ENCODE assay signal across 11 cellular contexts in genomic region chr1:223825767-223826461, GRCh38. TPM values are rescaled to one million over a fixed set of nuclear protein-coding genes. Genes with fewer than 3 reads are reported as not detected.
A peak's percentile ranks its signal among the peaks of the same experiment; 100 is the strongest.
DNase-seq lines count a peak whose midpoint lies in the region; ATAC-seq and TF ChIP-seq lines count a peak whose summit lies in the region.
"Had no signal": no experiment of that assay in that cellular context is flagged by ENCODE, and none has a peak within 500 bp of the region (broad histone marks: within the 10 kb centered on the region; RNA-seq: fewer than 3 reads in every experiment).

No MANE protein-coding gene starts in this region.

- no peak overlapping the region for H3K4me3 Mint-ChIP-seq in activated naive CD8-positive, alpha-beta T cell
- no peak overlapping the region for H3K4me3 Mint-ChIP-seq in activated naive CD8-positive, alpha-beta T cell treated with anti-CD3 and anti-CD28 coated beads, Interleukin-2, amount 50 U/mL, for 24 hours

- H3K4me1 ChIP-seq in heart left ventricle (peaks cover 0 to 57% (median 22%) of the 10 kb centered on the region in 12 donors), thyroid gland (peaks cover 8 to 33% of the 10 kb centered on the region in 2 donors)

- H3K27me3 Mint-ChIP-seq in activated naive CD8-positive, alpha-beta T cell: no peaks in the 10 kb centered on the region
- H3K27me3 Mint-ChIP-seq in activated naive CD8-positive, alpha-beta T cell treated with anti-CD3 and anti-CD28 coated beads, Interleukin-2, amount 50 U/mL, for 24 hours: no peaks in the 10 kb centered on the region

- H3K4me1 Mint-ChIP-seq in activated naive CD8-positive, alpha-beta T cell (ENCODE audit: low read depth): peaks cover 69% of the 10 kb centered on the region
- peaks cover 70% of the 10 kb centered on the region for H3K4me1 Mint-ChIP-seq in activated naive CD8-positive, alpha-beta T cell treated with anti-CD3 and anti-CD28 coated beads, Interleukin-2, amount 50 U/mL, for 24 hours

- H3K4me3 ChIP-seq in heart left ventricle: no peak overlapping the region
- H3K4me3 ChIP-seq in thyroid gland (replicated peaks in 1 of 3): no peak overlapping the region

- no peak for DNase-seq in activated naive CD8-positive, alpha-beta T cell treated with anti-CD3 and anti-CD28 coated beads, Interleukin-2, amount 50 U/mL, for 24 hours
- DNase-seq in SIG-M5 (lab: John Stamatoyannopoulos, UW) (peak; percentile 91), heart left ventricle (no peak), thyroid gland (peak; percentile 19 to 24), C1 segment of cervical spinal cord (lab: John Stamatoyannopoulos, UW) (no peak)
- no peak for DNase-seq in effector CD8-positive, alpha-beta T cell (lab: John Stamatoyannopoulos, UW)
- DNase-seq: activated effector memory CD4-positive, alpha-beta T cell treated with Interleukin-2 at 50 U/mL for 16 hours; NCI-H345 had no signal

- intact Hi-C loops in heart left ventricle (cut with DNase I): no loop called here
- intact Hi-C loops in thyroid gland (cut with DNase I): no loop called here

- H3K36me3 ChIP-seq in heart left ventricle (peaks cover 0 to 6% (median 0%) of the 10 kb centered on the region in 9 donors), thyroid gland (no peaks in the 10 kb centered on the region)

- no peak for ATAC-seq in activated naive CD8-positive, alpha-beta T cell treated with anti-CD3 and anti-CD28 coated beads, Interleukin-2, amount 50 U/mL, for 24 hours
- peak in 3 of 4 donors; percentile 26 to 61 (median 28) for ATAC-seq in heart left ventricle
- no peak for ATAC-seq in GM21367 (IDR thresholded peaks at IDR 0.05; ENCODE audit: unreplicated experiment)

- H3K36me3 Mint-ChIP-seq in activated naive CD8-positive, alpha-beta T cell: peaks cover 12% of the 10 kb centered on the region
- H3K36me3 Mint-ChIP-seq in activated naive CD8-positive, alpha-beta T cell treated with anti-CD3 and anti-CD28 coated beads, Interleukin-2, amount 50 U/mL, for 24 hours (ENCODE audit: low read depth): peaks cover 10% of the 10 kb centered on the region

- no peak for TF ChIP-seq CTCF in heart left ventricle (IDR thresholded peaks at IDR 0.05)
- TF ChIP-seq CTCF in thyroid gland (IDR thresholded peaks at IDR 0.05): no peak

- H3K27ac ChIP-seq in heart left ventricle (peak overlapping the region in 1 of 12 donors; percentile 27), thyroid gland (no peak overlapping the region)
- H3K27ac ChIP-seq: VCaP had no signal

- no peaks in the 10 kb centered on the region for H3K9me3 Mint-ChIP-seq in activated naive CD8-positive, alpha-beta T cell (ENCODE audit: low read depth)
- H3K9me3 Mint-ChIP-seq in activated naive CD8-positive, alpha-beta T cell treated with anti-CD3 and anti-CD28 coated beads, Interleukin-2, amount 50 U/mL, for 24 hours: no peaks in the 10 kb centered on the region

- peak overlapping the region; percentile 4 for H3K27ac Mint-ChIP-seq in activated naive CD8-positive, alpha-beta T cell
- no peak overlapping the region for H3K27ac Mint-ChIP-seq in activated naive CD8-positive, alpha-beta T cell treated with anti-CD3 and anti-CD28 coated beads, Interleukin-2, amount 50 U/mL, for 24 hours

- WGBS in heart left ventricle, 4 donors: 76 to 85% (median 80%) methylated on average over 8 of the region's 8 CpGs
- 47 to 49% methylated on average over 8 of the region's 8 CpGs for WGBS in thyroid gland, 2 donors

- TF ChIP-seq POLR2A in heart left ventricle (IDR thresholded peaks at IDR 0.05): no peak
- TF ChIP-seq POLR2A in thyroid gland (IDR thresholded peaks at IDR 0.05): no peak

- H3K27me3 ChIP-seq in heart left ventricle: no peaks in the 10 kb centered on the region
- H3K27me3 ChIP-seq in thyroid gland: no peaks in the 10 kb centered on the region

- no peaks in the 10 kb centered on the region for H3K9me3 ChIP-seq in heart left ventricle
- no peaks in the 10 kb centered on the region for H3K9me3 ChIP-seq in thyroid gland

RNA-seq across cellular contexts. Expression of gene TP53BP2, which starts 19.8 kb away (rescaled TPM):
- 10 to 100 TPM; 14.9 to 44.8 (median 23.4) TPM for total RNA-seq in heart left ventricle
- polyA plus RNA-seq in heart left ventricle: 10 to 100 TPM in 1 of 2 donors, 1 to 10 TPM in 1; 4.6 to 15.4 TPM
- 10 to 100 TPM; 58.2 to 98.0 (median 76.1) TPM for total RNA-seq in thyroid gland

Comparison
In these comparisons a context has a peak if more than half of its experiments do, and no peak if none do; other contexts are left out.
1. ATAC-seq: peak in heart left ventricle (3 of 4); none in activated naive CD8-positive, alpha-beta T cell treated with anti-CD3 and anti-CD28 coated beads, Interleukin-2, amount 50 U/mL, for 24 hours (single experiment) and GM21367 (single experiment).
2. DNase-seq: peak in SIG-M5 (single experiment) and thyroid gland (2 of 2); none in activated naive CD8-positive, alpha-beta T cell treated with anti-CD3 and anti-CD28 coated beads, Interleukin-2, amount 50 U/mL, for 24 hours (single experiment), heart left ventricle (0 of 5), C1 segment of cervical spinal cord (0 of 14) and effector CD8-positive, alpha-beta T cell (single experiment).